Comparison of ENCODE assay signal across 1 cellular context in the genomic region with DNA sequence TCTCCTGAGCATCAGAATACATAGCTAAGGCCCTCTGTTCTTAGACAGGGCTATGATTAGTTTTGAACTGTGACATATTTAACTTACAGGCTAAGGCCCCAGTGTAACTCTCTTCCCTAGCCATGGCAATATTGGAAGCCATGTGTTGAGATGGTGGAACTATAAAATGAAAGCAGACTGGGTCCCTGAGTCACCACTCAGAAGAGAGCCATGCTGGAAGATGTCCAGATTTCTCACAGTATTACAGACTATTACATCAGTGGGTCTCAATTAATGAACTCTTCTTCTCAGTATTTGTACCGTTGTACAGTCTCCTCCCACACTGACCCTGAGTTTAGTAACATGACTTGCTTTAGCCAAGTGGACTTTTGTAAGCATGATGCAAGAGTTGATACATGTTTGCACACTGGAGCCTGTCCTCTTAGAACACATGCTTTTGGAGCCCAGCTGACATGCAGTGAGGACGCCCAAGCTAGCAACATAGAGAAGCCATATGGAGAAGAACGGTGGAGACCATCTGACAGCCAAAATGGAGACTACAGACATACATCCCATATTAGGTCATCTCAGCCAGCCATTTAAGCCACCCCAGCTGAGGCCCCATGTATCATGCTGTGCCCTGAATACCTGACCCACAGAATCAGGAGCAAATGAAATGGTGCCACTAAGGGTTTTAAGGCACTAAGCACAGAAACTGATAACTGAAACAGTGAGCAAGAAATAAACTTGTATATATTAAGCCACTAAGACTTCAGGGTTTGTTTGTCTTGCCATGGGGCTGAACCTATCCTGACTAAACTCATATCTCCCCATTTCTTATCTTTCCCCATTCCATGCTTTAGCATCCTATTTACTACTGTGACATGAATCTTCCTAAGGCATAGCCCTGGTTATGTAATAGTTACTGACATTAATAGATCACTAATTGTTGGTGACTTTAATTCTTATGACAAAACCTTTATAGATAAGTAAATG.
TF ChIP-seq lines count a peak whose summit lies in the region.

No MANE protein-coding gene starts in this region.

TF ChIP-seq in HEK293, 187 proteins besides CTCF, POLR2A, EP300 and RAD21 (continued from another document and continues in another):
- TF ChIP-seq MZF1 (tag by site-specific recombination; IDR thresholded peaks at IDR 0.05; ENCODE audit: borderline replicate concordance), result no peak
- TF ChIP-seq ZNF791 (tag by site-specific recombination; IDR thresholded peaks at IDR 0.05), result no peak
- TF ChIP-seq, protein P1, sequence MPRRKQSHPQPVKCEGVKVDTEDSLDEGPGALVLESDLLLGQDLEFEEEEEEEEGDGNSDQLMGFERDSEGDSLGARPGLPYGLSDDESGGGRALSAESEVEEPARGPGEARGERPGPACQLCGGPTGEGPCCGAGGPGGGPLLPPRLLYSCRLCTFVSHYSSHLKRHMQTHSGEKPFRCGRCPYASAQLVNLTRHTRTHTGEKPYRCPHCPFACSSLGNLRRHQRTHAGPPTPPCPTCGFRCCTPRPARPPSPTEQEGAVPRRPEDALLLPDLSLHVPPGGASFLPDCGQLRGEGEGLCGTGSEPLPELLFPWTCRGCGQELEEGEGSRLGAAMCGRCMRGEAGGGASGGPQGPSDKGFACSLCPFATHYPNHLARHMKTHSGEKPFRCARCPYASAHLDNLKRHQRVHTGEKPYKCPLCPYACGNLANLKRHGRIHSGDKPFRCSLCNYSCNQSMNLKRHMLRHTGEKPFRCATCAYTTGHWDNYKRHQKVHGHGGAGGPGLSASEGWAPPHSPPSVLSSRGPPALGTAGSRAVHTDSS (tag by site-specific recombination; IDR thresholded peaks at IDR 0.05), result no peak
- TF ChIP-seq ZNF140 (tag by site-specific recombination; IDR thresholded peaks at IDR 0.05), result no peak
- TF ChIP-seq ZNF585B (tag by site-specific recombination; IDR thresholded peaks at IDR 0.05), result no peak
- TF ChIP-seq EGR2 (tag by site-specific recombination; IDR thresholded peaks at IDR 0.05; ENCODE audit: low read depth), result no peak
- no peak for TF ChIP-seq ZNF768 (tag by site-specific recombination; IDR thresholded peaks at IDR 0.05)
- TF ChIP-seq, protein P2, sequence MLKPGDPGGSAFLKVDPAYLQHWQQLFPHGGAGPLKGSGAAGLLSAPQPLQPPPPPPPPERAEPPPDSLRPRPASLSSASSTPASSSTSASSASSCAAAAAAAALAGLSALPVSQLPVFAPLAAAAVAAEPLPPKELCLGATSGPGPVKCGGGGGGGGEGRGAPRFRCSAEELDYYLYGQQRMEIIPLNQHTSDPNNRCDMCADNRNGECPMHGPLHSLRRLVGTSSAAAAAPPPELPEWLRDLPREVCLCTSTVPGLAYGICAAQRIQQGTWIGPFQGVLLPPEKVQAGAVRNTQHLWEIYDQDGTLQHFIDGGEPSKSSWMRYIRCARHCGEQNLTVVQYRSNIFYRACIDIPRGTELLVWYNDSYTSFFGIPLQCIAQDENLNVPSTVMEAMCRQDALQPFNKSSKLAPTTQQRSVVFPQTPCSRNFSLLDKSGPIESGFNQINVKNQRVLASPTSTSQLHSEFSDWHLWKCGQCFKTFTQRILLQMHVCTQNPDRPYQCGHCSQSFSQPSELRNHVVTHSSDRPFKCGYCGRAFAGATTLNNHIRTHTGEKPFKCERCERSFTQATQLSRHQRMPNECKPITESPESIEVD (tag by site-specific recombination; IDR thresholded peaks at IDR 0.05), result no peak
- TF ChIP-seq WT1 (tag by site-specific recombination; IDR thresholded peaks at IDR 0.05), result no peak
- no peak for TF ChIP-seq ZNF214 (tag by site-specific recombination; IDR thresholded peaks at IDR 0.05; ENCODE audit: borderline replicate concordance)
- TF ChIP-seq ZBTB1 (tag by site-specific recombination; IDR thresholded peaks at IDR 0.05), result no peak
- peak; percentile 49 for TF ChIP-seq ZFHX2 (tag by site-specific recombination; conservative IDR thresholded peaks at IDR 0.05)
- TF ChIP-seq, protein P3, sequence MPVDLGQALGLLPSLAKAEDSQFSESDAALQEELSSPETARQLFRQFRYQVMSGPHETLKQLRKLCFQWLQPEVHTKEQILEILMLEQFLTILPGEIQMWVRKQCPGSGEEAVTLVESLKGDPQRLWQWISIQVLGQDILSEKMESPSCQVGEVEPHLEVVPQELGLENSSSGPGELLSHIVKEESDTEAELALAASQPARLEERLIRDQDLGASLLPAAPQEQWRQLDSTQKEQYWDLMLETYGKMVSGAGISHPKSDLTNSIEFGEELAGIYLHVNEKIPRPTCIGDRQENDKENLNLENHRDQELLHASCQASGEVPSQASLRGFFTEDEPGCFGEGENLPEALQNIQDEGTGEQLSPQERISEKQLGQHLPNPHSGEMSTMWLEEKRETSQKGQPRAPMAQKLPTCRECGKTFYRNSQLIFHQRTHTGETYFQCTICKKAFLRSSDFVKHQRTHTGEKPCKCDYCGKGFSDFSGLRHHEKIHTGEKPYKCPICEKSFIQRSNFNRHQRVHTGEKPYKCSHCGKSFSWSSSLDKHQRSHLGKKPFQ (tag by site-specific recombination; IDR thresholded peaks at IDR 0.05), result no peak
- no peak for TF ChIP-seq ZNF341 (tag by site-specific recombination; IDR thresholded peaks at IDR 0.05; ENCODE audit: low read depth)
- TF ChIP-seq SP2 (tag by site-specific recombination; IDR thresholded peaks at IDR 0.05), result no peak
- TF ChIP-seq ZBTB7A (tag by site-specific recombination; IDR thresholded peaks at IDR 0.05; ENCODE audit: low read depth), result no peak
- TF ChIP-seq ZNF747 (tag by site-specific recombination; IDR thresholded peaks at IDR 0.05), result no peak
- no peak for TF ChIP-seq BCL11A (tag by site-specific recombination; IDR thresholded peaks at IDR 0.05; ENCODE audit: low read depth)
- TF ChIP-seq, protein P4, sequence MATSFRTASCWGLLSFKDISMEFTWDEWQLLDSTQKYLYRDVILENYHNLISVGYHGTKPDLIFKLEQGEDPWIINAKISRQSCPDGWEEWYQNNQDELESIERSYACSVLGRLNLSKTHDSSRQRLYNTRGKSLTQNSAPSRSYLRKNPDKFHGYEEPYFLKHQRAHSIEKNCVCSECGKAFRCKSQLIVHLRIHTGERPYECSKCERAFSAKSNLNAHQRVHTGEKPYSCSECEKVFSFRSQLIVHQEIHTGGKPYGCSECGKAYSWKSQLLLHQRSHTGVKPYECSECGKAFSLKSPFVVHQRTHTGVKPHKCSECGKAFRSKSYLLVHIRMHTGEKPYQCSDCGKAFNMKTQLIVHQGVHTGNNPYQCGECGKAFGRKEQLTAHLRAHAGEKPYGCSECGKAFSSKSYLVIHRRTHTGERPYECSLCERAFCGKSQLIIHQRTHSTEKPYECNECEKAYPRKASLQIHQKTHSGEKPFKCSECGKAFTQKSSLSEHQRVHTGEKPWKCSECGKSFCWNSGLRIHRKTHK (tag by site-specific recombination; IDR thresholded peaks at IDR 0.05), result no peak
- no peak for TF ChIP-seq ZNF426 (tag by site-specific recombination; IDR thresholded peaks at IDR 0.05)
- TF ChIP-seq OSR2 (tag by site-specific recombination; IDR thresholded peaks at IDR 0.05), result no peak
- TF ChIP-seq ZNF138 (tag by site-specific recombination; IDR thresholded peaks at IDR 0.05; ENCODE audit: borderline replicate concordance), result no peak
- TF ChIP-seq ZNF561 (tag by site-specific recombination; IDR thresholded peaks at IDR 0.05; ENCODE audit: borderline replicate concordance), result no peak
- TF ChIP-seq ZNF19 (tag by site-specific recombination; IDR thresholded peaks at IDR 0.05; ENCODE audit: low read depth), result no peak
- TF ChIP-seq, protein P5, sequence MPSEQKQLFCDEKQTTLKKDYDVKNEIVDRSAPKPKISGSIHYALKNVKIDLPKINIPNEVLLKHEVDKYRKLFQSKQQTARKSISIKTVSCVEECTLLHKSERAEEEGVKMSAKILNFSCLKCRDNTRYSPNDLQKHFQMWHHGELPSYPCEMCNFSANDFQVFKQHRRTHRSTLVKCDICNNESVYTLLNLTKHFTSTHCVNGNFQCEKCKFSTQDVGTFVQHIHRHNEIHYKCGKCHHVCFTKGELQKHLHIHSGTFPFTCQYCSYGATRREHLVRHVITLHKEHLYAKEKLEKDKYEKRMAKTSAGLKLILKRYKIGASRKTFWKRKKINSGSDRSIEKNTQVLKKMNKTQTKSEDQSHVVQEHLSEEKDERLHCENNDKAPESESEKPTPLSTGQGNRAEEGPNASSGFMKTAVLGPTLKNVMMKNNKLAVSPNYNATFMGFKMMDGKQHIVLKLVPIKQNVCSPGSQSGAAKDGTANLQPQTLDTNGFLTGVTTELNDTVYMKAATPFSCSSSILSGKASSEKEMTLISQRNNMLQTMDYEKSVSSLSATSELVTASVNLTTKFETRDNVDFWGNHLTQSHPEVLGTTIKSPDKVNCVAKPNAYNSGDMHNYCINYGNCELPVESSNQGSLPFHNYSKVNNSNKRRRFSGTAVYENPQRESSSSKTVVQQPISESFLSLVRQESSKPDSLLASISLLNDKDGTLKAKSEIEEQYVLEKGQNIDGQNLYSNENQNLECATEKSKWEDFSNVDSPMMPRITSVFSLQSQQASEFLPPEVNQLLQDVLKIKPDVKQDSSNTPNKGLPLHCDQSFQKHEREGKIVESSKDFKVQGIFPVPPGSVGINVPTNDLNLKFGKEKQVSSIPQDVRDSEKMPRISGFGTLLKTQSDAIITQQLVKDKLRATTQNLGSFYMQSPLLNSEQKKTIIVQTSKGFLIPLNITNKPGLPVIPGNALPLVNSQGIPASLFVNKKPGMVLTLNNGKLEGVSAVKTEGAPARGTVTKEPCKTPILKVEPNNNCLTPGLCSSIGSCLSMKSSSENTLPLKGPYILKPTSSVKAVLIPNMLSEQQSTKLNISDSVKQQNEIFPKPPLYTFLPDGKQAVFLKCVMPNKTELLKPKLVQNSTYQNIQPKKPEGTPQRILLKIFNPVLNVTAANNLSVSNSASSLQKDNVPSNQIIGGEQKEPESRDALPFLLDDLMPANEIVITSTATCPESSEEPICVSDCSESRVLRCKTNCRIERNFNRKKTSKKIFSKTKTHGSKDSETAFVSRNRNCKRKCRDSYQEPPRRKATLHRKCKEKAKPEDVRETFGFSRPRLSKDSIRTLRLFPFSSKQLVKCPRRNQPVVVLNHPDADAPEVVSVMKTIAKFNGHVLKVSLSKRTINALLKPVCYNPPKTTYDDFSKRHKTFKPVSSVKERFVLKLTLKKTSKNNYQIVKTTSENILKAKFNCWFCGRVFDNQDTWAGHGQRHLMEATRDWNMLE (tag by site-specific recombination; conservative IDR thresholded peaks at IDR 0.05; ENCODE audit: low read depth), result peak; percentile 67
- TF ChIP-seq ZNF654 (tag by site-specific recombination; IDR thresholded peaks at IDR 0.05; ENCODE audit: low read depth), result no peak
- TF ChIP-seq, protein P6, sequence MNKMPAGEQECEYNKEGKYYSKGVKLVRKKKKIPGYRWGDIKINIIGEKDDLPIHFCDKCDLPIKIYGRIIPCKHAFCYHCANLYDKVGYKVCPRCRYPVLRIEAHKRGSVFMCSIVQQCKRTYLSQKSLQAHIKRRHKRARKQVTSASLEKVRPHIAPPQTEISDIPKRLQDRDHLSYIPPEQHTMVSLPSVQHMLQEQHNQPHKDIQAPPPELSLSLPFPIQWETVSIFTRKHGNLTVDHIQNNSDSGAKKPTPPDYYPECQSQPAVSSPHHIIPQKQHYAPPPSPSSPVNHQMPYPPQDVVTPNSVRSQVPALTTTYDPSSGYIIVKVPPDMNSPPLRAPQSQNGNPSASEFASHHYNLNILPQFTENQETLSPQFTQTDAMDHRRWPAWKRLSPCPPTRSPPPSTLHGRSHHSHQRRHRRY (tag by site-specific recombination; IDR thresholded peaks at IDR 0.05), result no peak
- no peak for TF ChIP-seq ZNF529 (tag by site-specific recombination; IDR thresholded peaks at IDR 0.05; ENCODE audit: insufficient replicate concordance)
- 0 out of 2 replicates have a peak, but pooled peaks have one; percentile 35 for TF ChIP-seq ZNF558 (tag by site-specific recombination; IDR thresholded peaks at IDR 0.05)
- TF ChIP-seq SP7 (tag by site-specific recombination; IDR thresholded peaks at IDR 0.05), result no peak
- TF ChIP-seq, protein P7, sequence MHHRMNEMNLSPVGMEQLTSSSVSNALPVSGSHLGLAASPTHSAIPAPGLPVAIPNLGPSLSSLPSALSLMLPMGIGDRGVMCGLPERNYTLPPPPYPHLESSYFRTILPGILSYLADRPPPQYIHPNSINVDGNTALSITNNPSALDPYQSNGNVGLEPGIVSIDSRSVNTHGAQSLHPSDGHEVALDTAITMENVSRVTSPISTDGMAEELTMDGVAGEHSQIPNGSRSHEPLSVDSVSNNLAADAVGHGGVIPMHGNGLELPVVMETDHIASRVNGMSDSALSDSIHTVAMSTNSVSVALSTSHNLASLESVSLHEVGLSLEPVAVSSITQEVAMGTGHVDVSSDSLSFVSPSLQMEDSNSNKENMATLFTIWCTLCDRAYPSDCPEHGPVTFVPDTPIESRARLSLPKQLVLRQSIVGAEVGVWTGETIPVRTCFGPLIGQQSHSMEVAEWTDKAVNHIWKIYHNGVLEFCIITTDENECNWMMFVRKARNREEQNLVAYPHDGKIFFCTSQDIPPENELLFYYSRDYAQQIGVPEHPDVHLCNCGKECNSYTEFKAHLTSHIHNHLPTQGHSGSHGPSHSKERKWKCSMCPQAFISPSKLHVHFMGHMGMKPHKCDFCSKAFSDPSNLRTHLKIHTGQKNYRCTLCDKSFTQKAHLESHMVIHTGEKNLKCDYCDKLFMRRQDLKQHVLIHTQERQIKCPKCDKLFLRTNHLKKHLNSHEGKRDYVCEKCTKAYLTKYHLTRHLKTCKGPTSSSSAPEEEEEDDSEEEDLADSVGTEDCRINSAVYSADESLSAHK (tag by site-specific recombination; IDR thresholded peaks at IDR 0.05), result no peak
- no peak for TF ChIP-seq ZNF23 (tag by site-specific recombination; IDR thresholded peaks at IDR 0.05; ENCODE audit: borderline replicate concordance)
- TF ChIP-seq ZNF350 (tag by site-specific recombination; IDR thresholded peaks at IDR 0.05), result no peak
- TF ChIP-seq ZBTB48 (tag by site-specific recombination; IDR thresholded peaks at IDR 0.05), result no peak
- peak; percentile 86 for TF ChIP-seq ZNF660 (tag by site-specific recombination; IDR thresholded peaks at IDR 0.05)
- TF ChIP-seq ZNF610 (tag by site-specific recombination; IDR thresholded peaks at IDR 0.05; ENCODE audit: borderline replicate concordance), result no peak
- TF ChIP-seq, protein P8, sequence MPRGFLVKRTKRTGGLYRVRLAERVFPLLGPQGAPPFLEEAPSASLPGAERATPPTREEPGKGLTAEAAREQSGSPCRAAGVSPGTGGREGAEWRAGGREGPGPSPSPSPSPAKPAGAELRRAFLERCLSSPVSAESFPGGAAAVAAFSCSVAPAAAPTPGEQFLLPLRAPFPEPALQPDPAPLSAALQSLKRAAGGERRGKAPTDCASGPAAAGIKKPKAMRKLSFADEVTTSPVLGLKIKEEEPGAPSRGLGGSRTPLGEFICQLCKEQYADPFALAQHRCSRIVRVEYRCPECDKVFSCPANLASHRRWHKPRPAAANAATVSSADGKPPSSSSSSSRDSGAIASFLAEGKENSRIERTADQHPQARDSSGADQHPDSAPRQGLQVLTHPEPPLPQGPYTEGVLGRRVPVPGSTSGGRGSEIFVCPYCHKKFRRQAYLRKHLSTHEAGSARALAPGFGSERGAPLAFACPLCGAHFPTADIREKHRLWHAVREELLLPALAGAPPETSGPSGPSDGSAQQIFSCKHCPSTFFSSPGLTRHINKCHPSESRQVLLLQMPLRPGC (tag by site-specific recombination; IDR thresholded peaks at IDR 0.05), result no peak
- TF ChIP-seq ZXDB (tag by site-specific recombination; IDR thresholded peaks at IDR 0.05), result no peak
- TF ChIP-seq, protein P9, sequence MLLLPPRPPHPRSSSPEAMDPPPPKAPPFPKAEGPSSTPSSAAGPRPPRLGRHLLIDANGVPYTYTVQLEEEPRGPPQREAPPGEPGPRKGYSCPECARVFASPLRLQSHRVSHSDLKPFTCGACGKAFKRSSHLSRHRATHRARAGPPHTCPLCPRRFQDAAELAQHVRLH (tag by site-specific recombination; IDR thresholded peaks at IDR 0.05), result no peak
